8 cellular contexts compared by ENCODE assay signal in genomic region chr13:49996951-49997895, GRCh38.
A peak's percentile ranks its signal among the peaks of the same experiment; 100 is the strongest.
DNase-seq lines count a peak whose midpoint lies in the region; ATAC-seq lines count a peak whose summit lies in the region.

A gene with protein sequence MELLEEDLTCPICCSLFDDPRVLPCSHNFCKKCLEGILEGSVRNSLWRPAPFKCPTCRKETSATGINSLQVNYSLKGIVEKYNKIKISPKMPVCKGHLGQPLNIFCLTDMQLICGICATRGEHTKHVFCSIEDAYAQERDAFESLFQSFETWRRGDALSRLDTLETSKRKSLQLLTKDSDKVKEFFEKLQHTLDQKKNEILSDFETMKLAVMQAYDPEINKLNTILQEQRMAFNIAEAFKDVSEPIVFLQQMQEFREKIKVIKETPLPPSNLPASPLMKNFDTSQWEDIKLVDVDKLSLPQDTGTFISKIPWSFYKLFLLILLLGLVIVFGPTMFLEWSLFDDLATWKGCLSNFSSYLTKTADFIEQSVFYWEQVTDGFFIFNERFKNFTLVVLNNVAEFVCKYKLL (plus strand): TSS chr13:49997042. CDS start chr13:50011941, 14,899 bp downstream.

- DNase-seq in AG08395 (ENCODE audit: low spot score) (peak; percentile 75), NCI-H2196 treated with DMSO at 0.1 percent for 48 hours (lab: John Stamatoyannopoulos, UW; ENCODE audit: unreplicated experiment) (peak; percentile 49), islet precursor cell (peak; percentile 92)
- peak; percentile 64 for DNase-seq in activated CD4-positive, CD25-positive, alpha-beta regulatory T cell treated with anti-CD3 and anti-CD28 coated beads, Interleukin-2, amount 50 U/mL, for 16 hours (ENCODE audit: low read depth, low spot score)
- DNase-seq in central memory CD8-positive, alpha-beta T cell (ENCODE audit: low spot score in 2 of 2): peak; percentile 75
- peak; percentile 68 to 77 (median 69) for DNase-seq in stimulated activated CD4-positive, alpha-beta T cell treated with anti-CD3 and anti-CD28 coated beads, Interleukin-12 subunit alpha, Interleukin-12 subunit beta, amount 100 ng/mL, for 48 hours (ENCODE audit: low read depth in 2 of 3, low spot score in 1 of 3)

- H3K27me3 Mint-ChIP-seq in central memory CD8-positive, alpha-beta T cell: no peaks in the 10 kb centered on the region

- H3K9me3 Mint-ChIP-seq in central memory CD8-positive, alpha-beta T cell: no peaks in the 10 kb centered on the region

- peaks cover 22% of the 10 kb centered on the region for H3K4me1 Mint-ChIP-seq in central memory CD8-positive, alpha-beta T cell

- peak within 1 kb of the TSS; percentile 75 for H3K4me3 Mint-ChIP-seq in central memory CD8-positive, alpha-beta T cell

- peaks cover 37% of the 10 kb centered on the region for H3K36me3 Mint-ChIP-seq in central memory CD8-positive, alpha-beta T cell (ENCODE audit: insufficient read depth)

- peak; percentile 75 for ATAC-seq in GM18868 (IDR thresholded peaks at IDR 0.05; ENCODE audit: unreplicated experiment)
- ATAC-seq in HG03108 (IDR thresholded peaks at IDR 0.05; ENCODE audit: unreplicated experiment): peak; percentile 70
- peak; percentile 87 for ATAC-seq in central memory CD8-positive, alpha-beta T cell (replicated peaks; ENCODE audit: extremely low read depth, poor library complexity, severe bottlenecking)

- H3K27ac Mint-ChIP-seq in central memory CD8-positive, alpha-beta T cell (ENCODE audit: low read depth): peak within 1 kb of the TSS; percentile 71

Comparison
In these comparisons a context has a peak if more than half of its experiments do, and no peak if none do; other contexts are left out.
1. Peak in every context shown above with its lines: DNase-seq and ATAC-seq.